28 cellular contexts compared by ENCODE assay signal in genomic region chr1:57285979-57286378, GRCh38.
"Had no signal": no experiment of that assay in that cellular context is flagged by ENCODE, and none has a peak within 500 bp of the region (broad histone marks: within the 10 kb centered on the region; RNA-seq: fewer than 3 reads in every experiment).

No MANE protein-coding gene starts in this region.

- H3K4me2 ChIP-seq: neural progenitor cell had no signal

- H2AFZ ChIP-seq: neural progenitor cell, parathyroid adenoma had no signal

- H3K79me2 ChIP-seq: parathyroid adenoma had no signal

- DNase-seq: natural killer cell; occipital lobe; ovary; posterior cingulate gyrus; psoas muscle; right cardiac atrium; sigmoid colon; small intestine; stimulated activated CD4-positive, alpha-beta T cell treated with anti-CD3 and anti-CD28 coated beads, Interleukin-15, amount 100 ng/mL, for 24 hours; stimulated activated CD4-positive, alpha-beta T cell treated with anti-CD3 and anti-CD28 coated beads, Interleukin-2, amount 100 ng/mL, for 24 hours; stimulated activated CD4-positive, alpha-beta T cell treated with anti-CD3 and anti-CD28 coated beads, Interleukin-2, amount 100 ng/mL, for 48 hours; stimulated activated CD4-positive, alpha-beta T cell treated with anti-CD3 and anti-CD28 coated beads, Interleukin-4, amount 100 ng/mL, for 24 hours; stimulated activated naive CD4-positive, alpha-beta T cell; stimulated activated naive CD8-positive, alpha-beta T cell treated with anti-CD3 and anti-CD28 coated beads, Interleukin-15, amount 100 ng/mL, for 72 hours; stimulated activated naive CD8-positive, alpha-beta T cell treated with anti-CD3 and anti-CD28 coated beads, Interleukin-15, Interleukin-2, amounts not matched to agents 100 U/mL and 50 U/mL, for 24 hours; substantia nigra; testis; tibial artery; transverse colon; upper lobe of left lung had no signal

- H3K4me1 ChIP-seq: neural progenitor cell, psoas muscle, sigmoid colon, suprapubic skin, testis, tibial artery, transverse colon, upper lobe of left lung, vagina had no signal

- H3K27ac Mint-ChIP-seq: natural killer cell; nephron; neural progenitor cell; stimulated activated effector memory CD8-positive, alpha-beta T cell treated with anti-CD3 and anti-CD28 coated beads, Interleukin-12 subunit alpha, Interleukin-12 subunit beta, amount 100 ng/mL, for 72 hours; stimulated activated naive CD8-positive, alpha-beta T cell treated with anti-CD3 and anti-CD28 coated beads, Interleukin-15, amount 100 ng/mL, for 72 hours had no signal

- H3K36me3 ChIP-seq: neural progenitor cell, ovary, right lobe of liver, sigmoid colon, suprapubic skin, tibial artery, transverse colon, upper lobe of left lung, vagina had no signal

- H3K9ac ChIP-seq: neural progenitor cell, parathyroid adenoma had no signal

- ATAC-seq: natural killer cell; psoas muscle; right cardiac atrium; stimulated activated effector memory CD8-positive, alpha-beta T cell treated with anti-CD3 and anti-CD28 coated beads, Interleukin-12 subunit alpha, Interleukin-12 subunit beta, amount 100 ng/mL, for 72 hours; stimulated activated naive CD8-positive, alpha-beta T cell treated with anti-CD3 and anti-CD28 coated beads, Interleukin-15, amount 100 ng/mL, for 72 hours; stimulated activated naive CD8-positive, alpha-beta T cell treated with anti-CD3 and anti-CD28 coated beads, Interleukin-15, Interleukin-2, amounts not matched to agents 100 U/mL and 50 U/mL, for 24 hours had no signal

- H3K27me3 ChIP-seq: neural progenitor cell, ovary, right lobe of liver, sigmoid colon, testis, tibial artery, transverse colon, upper lobe of left lung, vagina had no signal

- H3K4me3 ChIP-seq: neural progenitor cell, ovary, psoas muscle, right lobe of liver, sigmoid colon, suprapubic skin, testis, tibial artery, transverse colon, upper lobe of left lung, vagina had no signal

- H3K27ac ChIP-seq: neural progenitor cell, ovary, parathyroid adenoma, psoas muscle, right lobe of liver, sigmoid colon, suprapubic skin, testis, tibial artery, transverse colon, upper lobe of left lung, vagina had no signal

- H3K9me3 Mint-ChIP-seq: natural killer cell; nephron; neural progenitor cell; stimulated activated effector memory CD8-positive, alpha-beta T cell treated with anti-CD3 and anti-CD28 coated beads, Interleukin-12 subunit alpha, Interleukin-12 subunit beta, amount 100 ng/mL, for 72 hours; stimulated activated naive CD8-positive, alpha-beta T cell treated with anti-CD3 and anti-CD28 coated beads, Interleukin-15, amount 100 ng/mL, for 72 hours had no signal

- H3K36me3 Mint-ChIP-seq: natural killer cell, neural progenitor cell had no signal

- FAIRE-seq: small intestine, urothelium cell line had no signal

- H3K9me3 ChIP-seq: ovary, psoas muscle, right lobe of liver, sigmoid colon, suprapubic skin, testis, tibial artery, transverse colon, upper lobe of left lung, vagina had no signal
